Comparison of ENCODE assay signal across 8 cellular contexts in the genomic region with DNA sequence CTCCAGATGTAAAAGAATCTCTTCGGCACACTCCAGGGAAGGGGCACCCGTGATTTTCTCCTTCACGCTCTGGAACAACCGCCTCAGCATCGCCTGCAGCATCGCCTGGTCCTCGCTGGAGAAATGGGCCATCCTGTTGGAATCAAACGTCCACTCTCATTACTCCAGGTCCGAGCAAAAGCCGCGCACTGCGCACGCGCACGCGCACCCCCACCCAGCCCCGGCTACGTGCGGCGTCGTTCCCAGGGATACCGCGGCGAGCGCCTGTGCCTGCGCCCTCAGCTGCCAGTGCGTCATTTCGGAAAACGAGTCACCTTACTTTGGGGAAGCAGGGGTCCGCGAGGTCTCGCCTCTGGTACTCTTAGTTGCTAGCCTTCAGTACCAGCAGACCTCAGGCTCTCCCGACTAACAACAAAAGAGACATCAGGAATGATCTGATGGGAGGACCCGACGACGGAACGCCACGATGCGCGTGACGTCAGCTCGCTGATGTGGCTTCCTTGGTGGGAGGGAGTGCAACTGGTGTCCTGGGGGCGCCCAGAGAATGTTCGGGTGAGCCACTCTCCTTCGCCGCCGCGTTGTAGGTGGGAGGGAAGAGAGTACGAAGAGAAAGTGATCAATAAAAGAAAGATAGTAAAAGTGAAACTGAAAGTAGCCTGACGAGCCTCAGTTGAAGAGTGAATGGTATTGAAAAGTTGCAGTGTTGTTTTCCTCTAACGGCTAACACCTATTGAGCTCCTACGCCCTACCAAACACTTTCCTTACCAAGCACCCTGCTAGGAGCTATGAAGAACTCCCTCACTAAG. TPM values are rescaled to one million over a fixed set of nuclear protein-coding genes. Genes with fewer than 3 reads are reported as not detected.
DNase-seq lines count a peak whose midpoint lies in the region; ATAC-seq lines count a peak whose summit lies in the region.

A gene with protein sequence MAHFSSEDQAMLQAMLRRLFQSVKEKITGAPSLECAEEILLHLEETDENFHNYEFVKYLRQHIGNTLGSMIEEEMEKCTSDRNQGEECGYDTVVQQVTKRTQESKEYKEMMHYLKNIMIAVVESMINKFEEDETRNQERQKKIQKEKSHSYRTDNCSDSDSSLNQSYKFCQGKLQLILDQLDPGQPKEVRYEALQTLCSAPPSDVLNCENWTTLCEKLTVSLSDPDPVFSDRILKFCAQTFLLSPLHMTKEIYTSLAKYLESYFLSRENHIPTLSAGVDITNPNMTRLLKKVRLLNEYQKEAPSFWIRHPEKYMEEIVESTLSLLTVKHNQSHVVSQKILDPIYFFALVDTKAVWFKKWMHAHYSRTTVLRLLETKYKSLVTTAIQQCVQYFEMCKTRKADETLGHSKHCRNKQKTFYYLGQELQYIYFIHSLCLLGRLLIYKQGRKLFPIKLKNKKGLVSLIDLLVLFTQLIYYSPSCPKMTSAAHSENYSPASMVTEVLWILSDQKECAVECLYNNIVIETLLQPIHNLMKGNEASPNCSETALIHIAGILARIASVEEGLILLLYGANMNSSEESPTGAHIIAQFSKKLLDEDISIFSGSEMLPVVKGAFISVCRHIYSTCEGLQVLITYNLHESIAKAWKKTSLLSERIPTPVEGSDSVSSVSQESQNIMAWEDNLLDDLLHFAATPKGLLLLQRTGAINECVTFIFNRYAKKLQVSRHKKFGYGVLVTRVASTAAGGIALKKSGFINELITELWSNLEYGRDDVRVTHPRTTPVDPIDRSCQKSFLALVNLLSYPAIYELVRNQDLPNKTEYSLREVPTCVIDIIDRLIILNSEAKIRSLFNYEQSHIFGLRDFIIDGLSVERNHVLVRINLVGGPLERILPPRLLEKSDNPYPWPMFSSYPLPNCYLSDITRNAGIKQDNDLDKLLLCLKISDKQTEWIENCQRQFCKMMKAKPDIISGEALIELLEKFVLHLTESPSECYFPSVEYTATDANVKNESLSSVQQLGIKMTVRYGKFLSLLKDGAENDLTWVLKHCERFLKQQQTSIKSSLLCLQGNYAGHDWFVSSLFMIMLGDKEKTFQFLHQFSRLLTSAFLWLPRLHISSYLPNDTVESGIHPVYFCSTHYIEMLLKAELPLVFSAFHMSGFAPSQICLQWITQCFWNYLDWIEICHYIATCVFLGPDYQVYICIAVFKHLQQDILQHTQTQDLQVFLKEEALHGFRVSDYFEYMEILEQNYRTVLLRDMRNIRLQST (minus strand): TSS at position 182 of the 806 bp plus-strand sequence. CDS start 50 bp downstream, at position 132.

- peak within 1 kb of the TSS; percentile 95 for H3K4me3 Mint-ChIP-seq in activated CD4-positive, alpha-beta T cell treated with anti-CD3 and anti-CD28 coated beads, Interleukin-2, amount 10 ng/mL, durations not matched to agents 7 days and 5 days

- peaks cover 3% of the 10 kb centered on the region for H3K36me3 Mint-ChIP-seq in activated CD4-positive, alpha-beta T cell treated with anti-CD3 and anti-CD28 coated beads, Interleukin-2, amount 10 ng/mL, durations not matched to agents 7 days and 5 days (ENCODE audit: low read depth)

- no peaks in the 10 kb centered on the region for H3K9me3 Mint-ChIP-seq in activated CD4-positive, alpha-beta T cell treated with anti-CD3 and anti-CD28 coated beads, Interleukin-2, amount 10 ng/mL, durations not matched to agents 7 days and 5 days

- CTCF ChIA-PET in activated CD4-positive, alpha-beta T cell treated with anti-CD3 and anti-CD28 coated beads, Interleukin-2, amount 10 ng/mL, durations not matched to agents 7 days and 5 days (lab: Charles Lee) = interaction anchor here (1.9 to 2.5 kb wide), 2 partner anchors 9 to 20 kb away, joined by 6 read pairs; no protein-coding TSS in a partner anchor

- H3K4me1 Mint-ChIP-seq in activated CD4-positive, alpha-beta T cell treated with anti-CD3 and anti-CD28 coated beads, Interleukin-2, amount 10 ng/mL, durations not matched to agents 7 days and 5 days = peaks cover 41% of the 10 kb centered on the region

- POLR2A ChIA-PET in activated CD4-positive, alpha-beta T cell treated with anti-CD3 and anti-CD28 coated beads, Interleukin-2, amount 10 ng/mL, durations not matched to agents 7 days and 5 days (lab: Charles Lee) = no interaction called here

- H3K27me3 Mint-ChIP-seq in activated CD4-positive, alpha-beta T cell treated with anti-CD3 and anti-CD28 coated beads, Interleukin-2, amount 10 ng/mL, durations not matched to agents 7 days and 5 days = peaks cover 2% of the 10 kb centered on the region

- H3K27ac Mint-ChIP-seq in activated CD4-positive, alpha-beta T cell treated with anti-CD3 and anti-CD28 coated beads, Interleukin-2, amount 10 ng/mL, durations not matched to agents 7 days and 5 days = peak within 1 kb of the TSS; percentile 100

- ATAC-seq in GM19351 (IDR thresholded peaks at IDR 0.05; ENCODE audit: unreplicated experiment) (peak; percentile 87), HG03520 (IDR thresholded peaks at IDR 0.05; ENCODE audit: unreplicated experiment) (peak; percentile 89)

- DNase-seq in C1 segment of cervical spinal cord (lab: John Stamatoyannopoulos, UW) = peak; percentile 43 to 98 (median 94)
- DNase-seq in NCI-H526 treated with DMSO at 0.1 percent for 48 hours (lab: John Stamatoyannopoulos, UW) = peak; percentile 79
- peak; percentile 89 for DNase-seq in activated CD4-positive, alpha-beta T cell treated with anti-CD3 and anti-CD28 coated beads, Interleukin-2, amount 10 ng/mL, durations not matched to agents 7 days and 5 days
- DNase-seq in dedifferentiated amniotic fluid mesenchymal stem cell (ENCODE audit: extremely low spot score) = peak; percentile 87
- DNase-seq in left kidney (ENCODE audit: low read depth, low spot score) = peak; percentile 97
- peak; percentile 90 for DNase-seq in stimulated activated CD4-positive, alpha-beta T cell treated with anti-CD3 and anti-CD28 coated beads, Interleukin-1b, Interleukin-23, amount 100 ng/mL, for 48 hours

RNA-seq across cellular contexts. Expression of the gene that starts here (rescaled TPM):
- 10 to 100 TPM; 10.9 to 12.4 TPM for total RNA-seq in activated CD4-positive, alpha-beta T cell treated with anti-CD3 and anti-CD28 coated beads, Interleukin-2, amount 10 ng/mL, durations not matched to agents 7 days and 5 days

Comparison
In these comparisons a context has a peak if more than half of its experiments do, and no peak if none do; other contexts are left out.
1. Peak in every context shown above with its lines: DNase-seq and ATAC-seq.